ENCODE assay signal across 8 cellular contexts in genomic region chr11:126354631-126355323, GRCh38. TPM values are rescaled to one million over a fixed set of nuclear protein-coding genes. Genes with fewer than 3 reads are reported as not detected.
A peak's percentile ranks its signal among the peaks of the same experiment; 100 is the strongest.
DNase-seq lines count a peak whose midpoint lies in the region; ATAC-seq and TF ChIP-seq lines count a peak whose summit lies in the region.

No MANE protein-coding gene starts in this region.

- H2AFZ ChIP-seq in neural progenitor cell (replicated peaks): peak overlapping the region; percentile 71

- H3K4me1 Mint-ChIP-seq in neural progenitor cell: peaks cover 44% of the 10 kb centered on the region

- H3K79me2 ChIP-seq in neural progenitor cell (ENCODE audit: low read depth): peaks cover 73% of the 10 kb centered on the region

- CTCF ChIA-PET in HEK293 (lab: Yijun Ruan, JAX): interaction anchor here (1.9 kb wide), 1 partner anchor 44 kb away, joined by 6 read pairs; no protein-coding TSS in a partner anchor

- H3K36me3 ChIP-seq in HEK293 (ENCODE audit: control insufficient read depth in 2 of 2, insufficient read depth in 1 of 2, low read length in 2 of 2) (peaks cover 0 to 7% of the 10 kb centered on the region in 2 experiments; a peak in 1 of 3 replicates), ectodermal cell (ENCODE audit: control insufficient read depth, insufficient read depth, low read length) (no peaks in the 10 kb centered on the region), neural progenitor cell (no peaks in the 10 kb centered on the region)

- H3K9ac ChIP-seq in neural progenitor cell: peak overlapping the region; percentile 72

- peak; percentile 35 for ATAC-seq in GM18505 (IDR thresholded peaks at IDR 0.05; ENCODE audit: unreplicated experiment)

- H3K9me3 Mint-ChIP-seq in neural progenitor cell: no peaks in the 10 kb centered on the region

- H3K27me3 ChIP-seq in ectodermal cell (ENCODE audit: control insufficient read depth, insufficient read depth, low read length, poor library complexity, severe bottlenecking) (no peaks in the 10 kb centered on the region), neural progenitor cell (no peaks in the 10 kb centered on the region)

- TF ChIP-seq POLR2A in GM18505 (IDR thresholded peaks at IDR 0.05; ENCODE audit: borderline replicate concordance, extremely low read depth, insufficient read depth, insufficient read length): no peak

- peak overlapping the region; percentile 86 for H3K4me2 ChIP-seq in neural progenitor cell

- peak overlapping the region; percentile 58 for H3K4me3 ChIP-seq in HEK293 (ENCODE audit: low read depth, low read length)
- peak overlapping the region; percentile 76 for H3K4me3 ChIP-seq in ectodermal cell (ENCODE audit: insufficient read depth, low read depth, low read length)
- H3K4me3 ChIP-seq in neural progenitor cell: peak overlapping the region; percentile 94

- DNase-seq in OCI-M1 (lab: John Stamatoyannopoulos, UW) (peak; percentile 73), neural progenitor cell (ENCODE audit: low spot score) (no peak), NCI-H2029 (lab: John Stamatoyannopoulos, UW) (no peak), 8988T (no peak)
- no peak for DNase-seq in activated effector memory CD4-positive, alpha-beta T cell treated with anti-CD3 and anti-CD28 coated beads, Interleukin-2, amount 50 U/mL, for 16 hours

- H3K4me1 ChIP-seq in HEK293 (ENCODE audit: control insufficient read depth, insufficient read depth, low read length) (no peaks in the 10 kb centered on the region), ectodermal cell (ENCODE audit: control insufficient read depth, insufficient read depth, low read length) (peaks cover 23% of the 10 kb centered on the region), neural progenitor cell (peaks cover 29% of the 10 kb centered on the region)

- TF ChIP-seq CTCF in HEK293 (tag by site-specific recombination; IDR thresholded peaks at IDR 0.05) (no peak), neural progenitor cell (IDR thresholded peaks at IDR 0.05) (no peak)

- no peaks in the 10 kb centered on the region for H3F3A ChIP-seq in neural progenitor cell (ENCODE audit: low read depth)

- H3K4me3 Mint-ChIP-seq in neural progenitor cell: peak overlapping the region; percentile 96

- peaks cover 6% of the 10 kb centered on the region for H3K27me3 Mint-ChIP-seq in neural progenitor cell (ENCODE audit: insufficient read depth, low read depth)

- H3K36me3 Mint-ChIP-seq in neural progenitor cell: peaks cover 5% of the 10 kb centered on the region

- H3K9me3 ChIP-seq in HEK293 (ENCODE audit: control insufficient read depth, insufficient read depth, low read depth, low read length) (no peaks in the 10 kb centered on the region), ectodermal cell (ENCODE audit: control insufficient read depth, low read length) (no peaks in the 10 kb centered on the region), neural progenitor cell (ENCODE audit: low read depth) (no peaks in the 10 kb centered on the region)

- peak overlapping the region; percentile 98 for H3K27ac Mint-ChIP-seq in neural progenitor cell

- POLR2A ChIA-PET in HEK293 (lab: Yijun Ruan, JAX): interaction anchor here (0.6 to 1.4 kb wide), 6 partner anchors 36 to 231 kb away, joined by 3 to 11 read pairs (median 4); partner anchors contain the start of genes DCPS, FOXRED1 and SRPRA

- H4K20me1 ChIP-seq in neural progenitor cell (ENCODE audit: low read depth): peaks cover 44% of the 10 kb centered on the region

- WGBS in ectodermal cell, 2 experiments: 29 to 30% methylated on average over 15 of the region's 15 CpGs

- H3K27ac ChIP-seq in HEK293 (ENCODE audit: extremely low read depth, low read depth, low read length): peak overlapping the region; percentile 73; the same call in 1 of the 2 replicates
- H3K27ac ChIP-seq in ectodermal cell (ENCODE audit: insufficient read depth, low read depth, low read length, poor library complexity, severe bottlenecking): peak overlapping the region; percentile 0
- H3K27ac ChIP-seq in neural progenitor cell: no peak overlapping the region

TF ChIP-seq in HEK293, 187 proteins besides CTCF, POLR2A, EP300 and RAD21:
- TF ChIP-seq ZNF366 (tag by site-specific recombination; conservative IDR thresholded peaks at IDR 0.05) (no peak), ZNF488 (tag by site-specific recombination; IDR thresholded peaks at IDR 0.05) (no peak), YY1 (tag by site-specific recombination; IDR thresholded peaks at IDR 0.05) (no peak), PRDM10 (tag by site-specific recombination; IDR thresholded peaks at IDR 0.05) (0 out of 2 replicates have a peak, but pooled peaks have one; percentile 58)

RNA-seq across cellular contexts. Expression of gene ST3GAL4, which starts 0.7 kb away (rescaled TPM):
- polyA plus RNA-seq in ectodermal cell (2013, experiment 1 of 4): 16.6 TPM
- 16.3 TPM for polyA plus RNA-seq in ectodermal cell (2013, experiment 2 of 4)
- polyA plus RNA-seq in ectodermal cell (2013, experiment 3 of 4): 13.0 TPM
- 14.2 TPM for polyA plus RNA-seq in ectodermal cell (2013, experiment 4 of 4)
- 13.0 and 17.9 TPM in 2 replicates for total RNA-seq in neural progenitor cell (ENCODE audit: low replicate concordance)

RNA-seq across cellular contexts. Expression of gene DCPS, which starts 50.9 kb away (rescaled TPM):
- 33.6 TPM for polyA plus RNA-seq in ectodermal cell (2013, experiment 1 of 4)
- polyA plus RNA-seq in ectodermal cell (2013, experiment 2 of 4): 33.5 TPM
- polyA plus RNA-seq in ectodermal cell (2013, experiment 3 of 4): 25.9 TPM
- 25.5 TPM for polyA plus RNA-seq in ectodermal cell (2013, experiment 4 of 4)
- 18.6 and 20.7 TPM in 2 replicates for total RNA-seq in neural progenitor cell (ENCODE audit: low replicate concordance)
